7 cellular contexts compared by ENCODE assay signal in genomic region chr19:45682117-45682516, GRCh38. TPM values are rescaled to one million over a fixed set of nuclear protein-coding genes. Genes with fewer than 3 reads are reported as not detected.
A peak's percentile ranks its signal among the peaks of the same experiment; 100 is the strongest.
DNase-seq lines count a peak whose midpoint lies in the region; ATAC-seq and TF ChIP-seq lines count a peak whose summit lies in the region.
"Had no signal": no experiment of that assay in that cellular context is flagged by ENCODE, and none has a peak within 500 bp of the region (broad histone marks: within the 10 kb centered on the region; RNA-seq: fewer than 3 reads in every experiment).

No MANE protein-coding gene starts in this region.

- DNase-seq in gastrocnemius medialis, result no peak
- no peak for DNase-seq in NCI-H748 treated with DMSO at 0.1 percent for 48 hours (lab: John Stamatoyannopoulos, UW)
- no peak for DNase-seq in cerebellar cortex (ENCODE audit: low spot score)

- H3K27ac ChIP-seq in HUES64 (ENCODE audit: low read depth, low read length) (no peak overlapping the region), gastrocnemius medialis (peak overlapping the region; percentile 65 to 82 (median 74))

- peak in 1 of 2 donors; percentile 7 for ATAC-seq in gastrocnemius medialis
- ATAC-seq in HG03354 (IDR thresholded peaks at IDR 0.05; ENCODE audit: poor library complexity, severe bottlenecking, unreplicated experiment), result no peak

- peaks cover 16% of the 10 kb centered on the region for H3K4me1 Mint-ChIP-seq in brain

- peaks cover 0 to 4% (median 0%) of the 10 kb centered on the region in 5 experiments for H3K9me3 Mint-ChIP-seq in brain
- H3K9me3 Mint-ChIP-seq: activated naive CD4-positive, alpha-beta T cell treated with anti-CD3 and anti-CD28 coated beads for 36 hours had no signal

- peaks cover 31% of the 10 kb centered on the region for H3K36me3 ChIP-seq in HUES64 (ENCODE audit: insufficient read depth, low read length)
- H3K36me3 ChIP-seq in gastrocnemius medialis, result peaks cover 0 to 25% of the 10 kb centered on the region in 2 donors

- H3K9me3 ChIP-seq in HUES64 (ENCODE audit: insufficient read depth, low read depth, low read length) (no peaks in the 10 kb centered on the region), gastrocnemius medialis (no peaks in the 10 kb centered on the region)

- TF ChIP-seq CTCF in brain (conservative IDR thresholded peaks at IDR 0.05) (no peak), gastrocnemius medialis (IDR thresholded peaks at IDR 0.05 in 4 of 5, conservative IDR thresholded peaks at IDR 0.05 in 1 of 5) (no peak)

- peaks cover 34% of the 10 kb centered on the region for H3K27me3 Mint-ChIP-seq in brain

- H3K27me3 ChIP-seq in HUES64 (ENCODE audit: insufficient read depth, low read length), result peaks cover 21% of the 10 kb centered on the region
- H3K27me3 ChIP-seq in gastrocnemius medialis, result peaks cover 19 to 23% (median 21%) of the 10 kb centered on the region in 3 donors

- H3K36me3 Mint-ChIP-seq in brain, result peaks cover 29% of the 10 kb centered on the region

- H3K4me3 Mint-ChIP-seq in brain, result peak overlapping the region in 3 of 5 experiments; percentile 1 to 45 (median 21)

- peak overlapping the region; percentile 49; the same call in 1 of the 2 replicates for H3K4me3 ChIP-seq in HUES64 (ENCODE audit: low read length)
- peak overlapping the region in 2 of 4 donors; percentile 50 to 62 for H3K4me3 ChIP-seq in gastrocnemius medialis

- H3K4me1 ChIP-seq in HUES64 (ENCODE audit: insufficient read depth, low read length) (no peaks in the 10 kb centered on the region), gastrocnemius medialis (peaks cover 4 to 12% of the 10 kb centered on the region in 2 donors)

- no peak overlapping the region for H3K9ac ChIP-seq in HUES64 (ENCODE audit: low read depth, low read length)

- WGBS in HUES64, result 81% methylated on average over 8 of the region's 8 CpGs

- in situ Hi-C loops in gastrocnemius medialis (cut with MboI; ENCODE audit: low sequenced_read_pairs in 4 of 4), result no loop called here

- TF ChIP-seq POLR2A in gastrocnemius medialis (IDR thresholded peaks at IDR 0.05), result no peak

- H3K27ac Mint-ChIP-seq in brain, result peak overlapping the region in 4 of 5 experiments; percentile 8 to 68 (median 40)
- H3K27ac Mint-ChIP-seq: activated naive CD4-positive, alpha-beta T cell treated with anti-CD3 and anti-CD28 coated beads for 36 hours had no signal

- intact Hi-C loops in gastrocnemius medialis (cut with DNase I; ENCODE audit: low total_unique reads), result no loop called here

RNA-seq across cellular contexts. Expression of gene SNRPD2, which starts 9.6 kb away (rescaled TPM):
- 496 TPM for polyA plus RNA-seq in HUES64 (2013, experiment 1 of 2)
- 551 TPM for polyA plus RNA-seq in HUES64 (2013, experiment 2 of 2)
- polyA plus RNA-seq in brain (ENCODE audit: insufficient read depth, low read depth, low replicate concordance), result 350 TPM
- total RNA-seq in gastrocnemius medialis, result 100 to 1,000 TPM; 136 to 167 (median 144) TPM

RNA-seq across cellular contexts. Expression of gene QPCTL, which starts 10.3 kb away (rescaled TPM):
- polyA plus RNA-seq in HUES64 (2013, experiment 1 of 2), result 12.6 TPM
- polyA plus RNA-seq in HUES64 (2013, experiment 2 of 2), result 17.4 TPM
- polyA plus RNA-seq in brain (ENCODE audit: insufficient read depth, low read depth, low replicate concordance), result 6.5 TPM
- total RNA-seq in gastrocnemius medialis, result 1 to 10 TPM in 2 of 4 donors, under 1 TPM in 2; 0.80 to 1.4 (median 0.97) TPM

RNA-seq across cellular contexts. Expression of gene GIPR, which starts 14.1 kb away (rescaled TPM):
- 0.15 TPM for polyA plus RNA-seq in HUES64 (2013, experiment 1 of 2)
- polyA plus RNA-seq in HUES64 (2013, experiment 2 of 2), result 0.32 TPM
- 0.19 TPM for polyA plus RNA-seq in brain (ENCODE audit: insufficient read depth, low read depth, low replicate concordance)
- total RNA-seq in gastrocnemius medialis, result not detected

RNA-seq across cellular contexts. Expression of gene EML2, which starts 42.9 kb away (rescaled TPM):
- polyA plus RNA-seq in HUES64 (2013, experiment 1 of 2), result 9.3 TPM
- 15.7 TPM for polyA plus RNA-seq in HUES64 (2013, experiment 2 of 2)
- polyA plus RNA-seq in brain (ENCODE audit: insufficient read depth, low read depth, low replicate concordance), result 51.4 TPM
- total RNA-seq in gastrocnemius medialis, result 1 to 10 TPM; 3.0 to 6.7 (median 4.8) TPM

RNA-seq across cellular contexts. Expression of gene FBXO46, which starts 48.6 kb away (rescaled TPM):
- polyA plus RNA-seq in HUES64 (2013, experiment 1 of 2), result 14.2 TPM
- polyA plus RNA-seq in HUES64 (2013, experiment 2 of 2), result 13.4 TPM
- polyA plus RNA-seq in brain (ENCODE audit: insufficient read depth, low read depth, low replicate concordance), result 11.1 TPM
- 10 to 100 TPM in 1 of 4 donors, 1 to 10 TPM in 3; 6.6 to 14.3 (median 8.7) TPM for total RNA-seq in gastrocnemius medialis
